ENCODE assay signal across 2 cellular contexts in genomic region chr6:166346449-166346848, GRCh38.
TF ChIP-seq lines count a peak whose summit lies in the region.

No MANE protein-coding gene starts in this region.

TF ChIP-seq in HepG2, 621 proteins besides CTCF, POLR2A, EP300 and RAD21:
- peak; percentile 6; the same call in 1 of the 2 replicates for TF ChIP-seq HNF4G (IDR thresholded peaks at IDR 0.05; ENCODE audit: borderline replicate concordance, low read depth, low read length)
- TF ChIP-seq HNF4G (CRISPR knock-in tag; IDR thresholded peaks at IDR 0.05; ENCODE audit: borderline replicate concordance, low read depth), result no peak
- TF ChIP-seq FOSL2 (CRISPR knock-in tag; IDR thresholded peaks at IDR 0.05), result peak; percentile 46; the same call in 1 of the 2 replicates
- TF ChIP-seq ZNF484 (CRISPR knock-in tag; IDR thresholded peaks at IDR 0.05; ENCODE audit: borderline replicate concordance, low read depth), result no peak
- peak; percentile 79 for TF ChIP-seq ZNF652 (CRISPR knock-in tag; IDR thresholded peaks at IDR 0.05; ENCODE audit: borderline replicate concordance, low read depth)
TF ChIP-seq in HepG2: peak in this region for 3.

TF ChIP-seq in liver, 16 proteins besides CTCF, POLR2A, EP300 and RAD21:
- TF ChIP-seq HNF4A (conservative IDR thresholded peaks at IDR 0.05) (peak; percentile 72 to 73), REST (IDR thresholded peaks at IDR 0.05) (no peak)
